8 cellular contexts compared by ENCODE assay signal in genomic region chr2:127105656-127106456, GRCh38. TPM values are rescaled to one million over a fixed set of nuclear protein-coding genes. Genes with fewer than 3 reads are reported as not detected.
A peak's percentile ranks its signal among the peaks of the same experiment; 100 is the strongest.
DNase-seq lines count a peak whose midpoint lies in the region; ATAC-seq and TF ChIP-seq lines count a peak whose summit lies in the region.

No MANE protein-coding gene starts in this region.

- peak overlapping the region; percentile 81 for H2AFZ ChIP-seq in osteoblast (ENCODE audit: low read length)

- H3K9me3 Mint-ChIP-seq in activated T-helper 1 cell treated with anti-CD3 and anti-CD28 coated beads, Interleukin-12 subunit alpha, Interleukin-12 subunit beta, Interleukin-2, Interleukin-4 antibody, amounts not matched to agents 30 ng/mL and 10 ng/mL and 1 ng/mL, durations not matched to agents 14 hours and 24 hours and 36 hours, result no peaks in the 10 kb centered on the region

- H3K4me1 ChIP-seq in osteoblast (ENCODE audit: insufficient read depth, low read length), result peaks cover 28% of the 10 kb centered on the region

- peaks cover 6% of the 10 kb centered on the region for H3K4me1 Mint-ChIP-seq in activated T-helper 1 cell treated with anti-CD3 and anti-CD28 coated beads, Interleukin-12 subunit alpha, Interleukin-12 subunit beta, Interleukin-2, Interleukin-4 antibody, amounts not matched to agents 30 ng/mL and 10 ng/mL and 1 ng/mL, durations not matched to agents 14 hours and 24 hours and 36 hours (ENCODE audit: low read depth)

- no peaks in the 10 kb centered on the region for H3K36me3 ChIP-seq in osteoblast (ENCODE audit: insufficient read depth, low read length)

- peak overlapping the region; percentile 90 for H3K4me3 ChIP-seq in osteoblast (ENCODE audit: insufficient read depth, low read length)

- H3K27me3 Mint-ChIP-seq in activated T-helper 1 cell treated with anti-CD3 and anti-CD28 coated beads, Interleukin-12 subunit alpha, Interleukin-12 subunit beta, Interleukin-2, Interleukin-4 antibody, amounts not matched to agents 30 ng/mL and 10 ng/mL and 1 ng/mL, durations not matched to agents 14 hours and 24 hours and 36 hours (ENCODE audit: insufficient read depth), result peaks cover 36% of the 10 kb centered on the region

- H3K27me3 ChIP-seq in osteoblast (ENCODE audit: insufficient read depth, low read length), result no peaks in the 10 kb centered on the region

- peak; percentile 8 for ATAC-seq in HG03045 (IDR thresholded peaks at IDR 0.05; ENCODE audit: unreplicated experiment)

- no peaks in the 10 kb centered on the region for H3K9me3 ChIP-seq in osteoblast (ENCODE audit: low read depth, low read length)

- DNase-seq in AG20443 (ENCODE audit: low spot score), result peak; percentile 55
- no peak for DNase-seq in activated T-helper 1 cell treated with anti-CD3 and anti-CD28 coated beads, Interleukin-12 subunit alpha, Interleukin-12 subunit beta, Interleukin-2, Interleukin-4 antibody, amounts not matched to agents 30 ng/mL and 10 ng/mL and 1 ng/mL, durations not matched to agents 14 hours and 24 hours and 36 hours (ENCODE audit: low spot score)
- DNase-seq in head of caudate nucleus, result peak in 25 of 42 donors; percentile 32 to 82 (median 61)
- DNase-seq in osteoblast (ENCODE audit: insufficient read length, low spot score, missing footprints), result peak; percentile 94
- DNase-seq in NK-92 treated with Interleukin-12 subunit alpha and Interleukin-12 subunit beta, amount 100 ng/mL, for 24 hours (lab: John Stamatoyannopoulos, UW), result no peak
- no peak for DNase-seq in SW 1271 (lab: John Stamatoyannopoulos, UW)
- DNase-seq in SHP77 treated with DMSO at 0.1 percent for 48 hours (lab: John Stamatoyannopoulos, UW), result no peak

- H4K20me1 ChIP-seq in osteoblast (ENCODE audit: insufficient read depth, low read length), result peaks cover 36% of the 10 kb centered on the region

- peak overlapping the region; percentile 80 for H3K27ac ChIP-seq in osteoblast (ENCODE audit: low read depth, low read length)

- H3K27ac Mint-ChIP-seq in activated T-helper 1 cell treated with anti-CD3 and anti-CD28 coated beads, Interleukin-12 subunit alpha, Interleukin-12 subunit beta, Interleukin-2, Interleukin-4 antibody, amounts not matched to agents 30 ng/mL and 10 ng/mL and 1 ng/mL, durations not matched to agents 14 hours and 24 hours and 36 hours, result no peak overlapping the region

- intact Hi-C loops in activated T-helper 1 cell treated with anti-CD3 and anti-CD28 coated beads, Interleukin-12 subunit alpha, Interleukin-12 subunit beta, Interleukin-2, Interleukin-4 antibody, amounts not matched to agents 30 ng/mL and 10 ng/mL and 1 ng/mL, durations not matched to agents 14 hours and 24 hours and 36 hours (cut with micrococcal nuclease), result no loop called here
- intact Hi-C loops in head of caudate nucleus (cut with DNase I), result loop anchor here (5.0 kb wide), 2 partner anchors 34 to 36 kb away; no protein-coding TSS in a partner anchor

- H3K79me2 ChIP-seq in osteoblast (ENCODE audit: insufficient read depth, low read length), result peaks cover 58% of the 10 kb centered on the region

- no peak for TF ChIP-seq CTCF in osteoblast (IDR thresholded peaks at IDR 0.05; ENCODE audit: extremely low read depth, low read depth, low read length)

- H3K4me2 ChIP-seq in osteoblast (ENCODE audit: insufficient read depth, low read length), result peak overlapping the region; percentile 86

- H3K4me3 Mint-ChIP-seq in activated T-helper 1 cell treated with anti-CD3 and anti-CD28 coated beads, Interleukin-12 subunit alpha, Interleukin-12 subunit beta, Interleukin-2, Interleukin-4 antibody, amounts not matched to agents 30 ng/mL and 10 ng/mL and 1 ng/mL, durations not matched to agents 14 hours and 24 hours and 36 hours, result peak overlapping the region; percentile 76

- no peaks in the 10 kb centered on the region for H3K36me3 Mint-ChIP-seq in activated T-helper 1 cell treated with anti-CD3 and anti-CD28 coated beads, Interleukin-12 subunit alpha, Interleukin-12 subunit beta, Interleukin-2, Interleukin-4 antibody, amounts not matched to agents 30 ng/mL and 10 ng/mL and 1 ng/mL, durations not matched to agents 14 hours and 24 hours and 36 hours (ENCODE audit: low read depth)

RNA-seq across cellular contexts. Expression of gene BIN1, which starts 1.1 kb away (rescaled TPM):
- total RNA-seq in activated T-helper 1 cell treated with anti-CD3 and anti-CD28 coated beads, Interleukin-12 subunit alpha, Interleukin-12 subunit beta, Interleukin-2, Interleukin-4 antibody, amounts not matched to agents 30 ng/mL and 10 ng/mL and 1 ng/mL, durations not matched to agents 14 hours and 24 hours and 36 hours, result 38.4 and 41.9 TPM in 2 replicates
- 83.7 and 85.4 TPM in 2 replicates for total RNA-seq in osteoblast

Comparison
In these comparisons a context has a peak if more than half of its experiments do, and no peak if none do; other contexts are left out.
1. DNase-seq: peak in AG20443 (single experiment), head of caudate nucleus (25 of 42) and osteoblast (single experiment); none in activated T-helper 1 cell treated with anti-CD3 and anti-CD28 coated beads, Interleukin-12 subunit alpha, Interleukin-12 subunit beta, Interleukin-2, Interleukin-4 antibody, amounts not matched to agents 30 ng/mL and 10 ng/mL and 1 ng/mL, durations not matched to agents 14 hours and 24 hours and 36 hours (single experiment), NK-92 treated with Interleukin-12 subunit alpha and Interleukin-12 subunit beta, amount 100 ng/mL, for 24 hours (single experiment), SW 1271 (0 of 2) and SHP77 treated with DMSO at 0.1 percent for 48 hours (single experiment).